ENCODE assay signal across 1 cellular context in genomic region chr16:65763640-65764305, GRCh38.
A peak's percentile ranks its signal among the peaks of the same experiment; 100 is the strongest.
TF ChIP-seq lines count a peak whose summit lies in the region.

No MANE protein-coding gene starts in this region.

TF ChIP-seq in GM12878, 131 proteins besides CTCF, POLR2A, EP300 and RAD21:
- no peak for TF ChIP-seq USF1 (IDR thresholded peaks at IDR 0.05; ENCODE audit: borderline replicate concordance, extremely low read length, insufficient read depth, low read depth, low read length)
- peak; percentile 47 for TF ChIP-seq RUNX3 (IDR thresholded peaks at IDR 0.05; ENCODE audit: low read length)
TF ChIP-seq in GM12878: peak in this region for 1.
